In genomic region chr1:15834406-15835204, GRCh38 we compare ENCODE assay signal across 1 cellular context.
A peak's percentile ranks its signal among the peaks of the same experiment; 100 is the strongest.
TF ChIP-seq lines count a peak whose summit lies in the region.

No MANE protein-coding gene starts in this region.

TF ChIP-seq in HepG2, 621 proteins besides CTCF, POLR2A, EP300 and RAD21 (continued from another document and continues in another):
- TF ChIP-seq, protein P1, sequence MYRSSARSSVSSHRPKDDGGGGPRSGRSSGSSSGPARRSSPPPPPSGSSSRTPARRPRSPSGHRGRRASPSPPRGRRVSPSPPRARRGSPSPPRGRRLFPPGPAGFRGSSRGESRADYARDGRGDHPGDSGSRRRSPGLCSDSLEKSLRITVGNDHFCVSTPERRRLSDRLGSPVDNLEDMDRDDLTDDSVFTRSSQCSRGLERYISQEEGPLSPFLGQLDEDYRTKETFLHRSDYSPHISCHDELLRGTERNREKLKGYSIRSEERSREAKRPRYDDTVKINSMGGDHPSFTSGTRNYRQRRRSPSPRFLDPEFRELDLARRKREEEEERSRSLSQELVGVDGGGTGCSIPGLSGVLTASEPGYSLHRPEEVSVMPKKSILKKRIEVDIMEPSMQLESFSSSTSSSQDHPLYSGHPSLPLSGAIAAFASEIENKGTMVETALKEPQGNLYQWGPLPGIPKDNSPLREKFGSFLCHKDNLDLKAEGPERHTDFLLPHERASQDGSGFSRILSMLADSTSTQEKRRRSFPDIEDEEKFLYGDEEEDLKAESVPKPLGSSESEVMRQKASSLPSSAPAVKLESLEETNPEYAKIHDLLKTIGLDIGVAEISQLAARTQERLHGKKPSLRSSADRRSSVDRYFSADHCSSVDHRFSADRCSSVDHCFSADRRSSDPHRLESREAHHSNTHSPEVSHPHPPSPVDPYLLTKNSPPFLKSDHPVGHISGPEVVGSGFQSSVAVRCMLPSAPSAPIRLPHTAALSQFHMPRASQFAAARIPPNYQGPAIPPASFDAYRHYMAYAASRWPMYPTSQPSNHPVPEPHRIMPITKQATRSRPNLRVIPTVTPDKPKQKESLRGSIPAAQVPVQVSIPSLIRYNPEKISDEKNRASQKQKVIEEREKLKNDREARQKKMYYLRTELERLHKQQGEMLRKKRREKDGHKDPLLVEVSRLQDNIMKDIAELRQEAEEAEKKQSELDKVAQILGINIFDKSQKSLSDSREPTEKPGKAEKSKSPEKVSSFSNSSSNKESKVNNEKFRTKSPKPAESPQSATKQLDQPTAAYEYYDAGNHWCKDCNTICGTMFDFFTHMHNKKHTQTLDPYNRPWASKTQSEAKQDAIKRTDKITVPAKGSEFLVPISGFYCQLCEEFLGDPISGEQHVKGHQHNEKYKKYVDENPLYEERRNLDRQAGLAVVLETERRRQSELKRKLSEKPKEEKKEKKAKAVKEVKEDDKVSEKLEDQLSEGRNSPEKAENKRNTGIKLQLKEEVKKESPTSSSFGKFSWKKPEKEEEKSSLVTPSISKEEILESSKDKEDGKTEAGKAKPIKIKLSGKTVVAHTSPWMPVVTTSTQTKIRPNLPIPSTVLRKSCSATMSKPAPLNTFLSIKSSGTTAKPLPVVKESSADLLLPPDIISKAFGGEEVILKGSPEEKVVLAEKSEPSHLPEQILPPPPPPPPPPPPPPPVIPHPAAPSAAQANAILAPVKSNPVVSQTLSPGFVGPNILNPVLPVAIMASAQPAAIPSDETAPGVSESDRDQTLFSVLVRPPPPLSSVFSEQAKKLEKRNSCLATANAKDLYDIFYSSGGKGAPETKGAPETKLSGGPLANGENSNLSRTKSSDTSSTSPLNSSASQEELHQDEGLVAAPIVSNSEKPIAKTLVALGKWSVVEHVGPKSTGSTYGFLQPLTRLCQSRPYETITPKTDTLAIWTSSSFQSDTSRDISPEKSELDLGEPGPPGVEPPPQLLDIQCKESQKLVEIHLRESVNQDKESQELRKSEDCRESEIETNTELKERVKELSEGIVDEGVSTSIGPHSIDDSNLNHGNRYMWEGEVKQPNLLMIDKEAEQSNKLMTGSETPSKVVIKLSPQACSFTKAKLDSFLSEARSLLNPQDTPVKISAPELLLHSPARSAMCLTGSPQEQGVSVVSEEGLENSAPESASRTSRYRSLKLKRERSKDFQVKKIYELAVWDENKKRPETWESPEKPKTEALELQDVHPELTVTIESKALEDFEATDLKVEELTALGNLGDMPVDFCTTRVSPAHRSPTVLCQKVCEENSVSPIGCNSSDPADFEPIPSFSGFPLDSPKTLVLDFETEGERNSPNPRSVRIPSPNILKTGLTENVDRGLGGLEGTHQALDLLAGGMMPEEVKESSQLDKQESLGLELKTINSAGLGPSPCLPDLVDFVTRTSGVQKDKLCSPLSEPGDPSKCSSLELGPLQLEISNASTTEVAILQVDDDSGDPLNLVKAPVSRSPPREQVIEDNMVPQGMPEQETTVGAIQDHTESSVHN (CRISPR knock-in tag; IDR thresholded peaks at IDR 0.05) = peak; percentile 33; the same call in 1 of the 2 replicates
- peak; percentile 81 for TF ChIP-seq ZNF558 (CRISPR knock-in tag; IDR thresholded peaks at IDR 0.05; ENCODE audit: borderline replicate concordance)
- TF ChIP-seq SYNCRIP (IDR thresholded peaks at IDR 0.05; ENCODE audit: insufficient read depth, low read depth, low read length) = no peak
- peak; percentile 77; the same call in 1 of the 2 replicates for TF ChIP-seq ZNF501 (CRISPR knock-in tag; IDR thresholded peaks at IDR 0.05)
- TF ChIP-seq, protein P2, sequence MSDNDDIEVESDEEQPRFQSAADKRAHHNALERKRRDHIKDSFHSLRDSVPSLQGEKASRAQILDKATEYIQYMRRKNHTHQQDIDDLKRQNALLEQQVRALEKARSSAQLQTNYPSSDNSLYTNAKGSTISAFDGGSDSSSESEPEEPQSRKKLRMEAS (IDR thresholded peaks at IDR 0.05) = peak; percentile 94
- TF ChIP-seq, protein P3, sequence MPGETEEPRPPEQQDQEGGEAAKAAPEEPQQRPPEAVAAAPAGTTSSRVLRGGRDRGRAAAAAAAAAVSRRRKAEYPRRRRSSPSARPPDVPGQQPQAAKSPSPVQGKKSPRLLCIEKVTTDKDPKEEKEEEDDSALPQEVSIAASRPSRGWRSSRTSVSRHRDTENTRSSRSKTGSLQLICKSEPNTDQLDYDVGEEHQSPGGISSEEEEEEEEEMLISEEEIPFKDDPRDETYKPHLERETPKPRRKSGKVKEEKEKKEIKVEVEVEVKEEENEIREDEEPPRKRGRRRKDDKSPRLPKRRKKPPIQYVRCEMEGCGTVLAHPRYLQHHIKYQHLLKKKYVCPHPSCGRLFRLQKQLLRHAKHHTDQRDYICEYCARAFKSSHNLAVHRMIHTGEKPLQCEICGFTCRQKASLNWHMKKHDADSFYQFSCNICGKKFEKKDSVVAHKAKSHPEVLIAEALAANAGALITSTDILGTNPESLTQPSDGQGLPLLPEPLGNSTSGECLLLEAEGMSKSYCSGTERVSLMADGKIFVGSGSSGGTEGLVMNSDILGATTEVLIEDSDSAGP (CRISPR knock-in tag; IDR thresholded peaks at IDR 0.05; ENCODE audit: borderline replicate concordance) = peak; percentile 97
- peak; percentile 11; the same call in 1 of the 2 replicates for TF ChIP-seq SOX5 (CRISPR knock-in tag; IDR thresholded peaks at IDR 0.05; ENCODE audit: borderline replicate concordance)
- TF ChIP-seq HINFP (CRISPR knock-in tag; IDR thresholded peaks at IDR 0.05; ENCODE audit: low read depth) = 0 out of 2 replicates have a peak, but pooled peaks have one; percentile 39
- TF ChIP-seq, protein P4, sequence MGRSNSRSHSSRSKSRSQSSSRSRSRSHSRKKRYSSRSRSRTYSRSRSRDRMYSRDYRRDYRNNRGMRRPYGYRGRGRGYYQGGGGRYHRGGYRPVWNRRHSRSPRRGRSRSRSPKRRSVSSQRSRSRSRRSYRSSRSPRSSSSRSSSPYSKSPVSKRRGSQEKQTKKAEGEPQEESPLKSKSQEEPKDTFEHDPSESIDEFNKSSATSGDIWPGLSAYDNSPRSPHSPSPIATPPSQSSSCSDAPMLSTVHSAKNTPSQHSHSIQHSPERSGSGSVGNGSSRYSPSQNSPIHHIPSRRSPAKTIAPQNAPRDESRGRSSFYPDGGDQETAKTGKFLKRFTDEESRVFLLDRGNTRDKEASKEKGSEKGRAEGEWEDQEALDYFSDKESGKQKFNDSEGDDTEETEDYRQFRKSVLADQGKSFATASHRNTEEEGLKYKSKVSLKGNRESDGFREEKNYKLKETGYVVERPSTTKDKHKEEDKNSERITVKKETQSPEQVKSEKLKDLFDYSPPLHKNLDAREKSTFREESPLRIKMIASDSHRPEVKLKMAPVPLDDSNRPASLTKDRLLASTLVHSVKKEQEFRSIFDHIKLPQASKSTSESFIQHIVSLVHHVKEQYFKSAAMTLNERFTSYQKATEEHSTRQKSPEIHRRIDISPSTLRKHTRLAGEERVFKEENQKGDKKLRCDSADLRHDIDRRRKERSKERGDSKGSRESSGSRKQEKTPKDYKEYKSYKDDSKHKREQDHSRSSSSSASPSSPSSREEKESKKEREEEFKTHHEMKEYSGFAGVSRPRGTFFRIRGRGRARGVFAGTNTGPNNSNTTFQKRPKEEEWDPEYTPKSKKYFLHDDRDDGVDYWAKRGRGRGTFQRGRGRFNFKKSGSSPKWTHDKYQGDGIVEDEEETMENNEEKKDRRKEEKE (IDR thresholded peaks at IDR 0.05) = no peak
- TF ChIP-seq NPAS2 (CRISPR knock-in tag; IDR thresholded peaks at IDR 0.05; ENCODE audit: borderline replicate concordance) = no peak
- TF ChIP-seq GRHL1 (CRISPR knock-in tag; conservative IDR thresholded peaks at IDR 0.05) = no peak
- peak; percentile 66; the same call in 1 of the 2 replicates for TF ChIP-seq ZNF747 (CRISPR knock-in tag; IDR thresholded peaks at IDR 0.05; ENCODE audit: borderline replicate concordance)
- peak; percentile 97 for TF ChIP-seq KAT8 (CRISPR knock-in tag; IDR thresholded peaks at IDR 0.05)
- TF ChIP-seq ZEB1 (IDR thresholded peaks at IDR 0.05; ENCODE audit: insufficient replicate concordance, low read depth) = peak; percentile 36
- TF ChIP-seq HOXD1 (CRISPR knock-in tag; IDR thresholded peaks at IDR 0.05) = peak; percentile 73
- TF ChIP-seq TOPORS (CRISPR knock-in tag; IDR thresholded peaks at IDR 0.05) = peak; percentile 91
- TF ChIP-seq, protein P5, sequence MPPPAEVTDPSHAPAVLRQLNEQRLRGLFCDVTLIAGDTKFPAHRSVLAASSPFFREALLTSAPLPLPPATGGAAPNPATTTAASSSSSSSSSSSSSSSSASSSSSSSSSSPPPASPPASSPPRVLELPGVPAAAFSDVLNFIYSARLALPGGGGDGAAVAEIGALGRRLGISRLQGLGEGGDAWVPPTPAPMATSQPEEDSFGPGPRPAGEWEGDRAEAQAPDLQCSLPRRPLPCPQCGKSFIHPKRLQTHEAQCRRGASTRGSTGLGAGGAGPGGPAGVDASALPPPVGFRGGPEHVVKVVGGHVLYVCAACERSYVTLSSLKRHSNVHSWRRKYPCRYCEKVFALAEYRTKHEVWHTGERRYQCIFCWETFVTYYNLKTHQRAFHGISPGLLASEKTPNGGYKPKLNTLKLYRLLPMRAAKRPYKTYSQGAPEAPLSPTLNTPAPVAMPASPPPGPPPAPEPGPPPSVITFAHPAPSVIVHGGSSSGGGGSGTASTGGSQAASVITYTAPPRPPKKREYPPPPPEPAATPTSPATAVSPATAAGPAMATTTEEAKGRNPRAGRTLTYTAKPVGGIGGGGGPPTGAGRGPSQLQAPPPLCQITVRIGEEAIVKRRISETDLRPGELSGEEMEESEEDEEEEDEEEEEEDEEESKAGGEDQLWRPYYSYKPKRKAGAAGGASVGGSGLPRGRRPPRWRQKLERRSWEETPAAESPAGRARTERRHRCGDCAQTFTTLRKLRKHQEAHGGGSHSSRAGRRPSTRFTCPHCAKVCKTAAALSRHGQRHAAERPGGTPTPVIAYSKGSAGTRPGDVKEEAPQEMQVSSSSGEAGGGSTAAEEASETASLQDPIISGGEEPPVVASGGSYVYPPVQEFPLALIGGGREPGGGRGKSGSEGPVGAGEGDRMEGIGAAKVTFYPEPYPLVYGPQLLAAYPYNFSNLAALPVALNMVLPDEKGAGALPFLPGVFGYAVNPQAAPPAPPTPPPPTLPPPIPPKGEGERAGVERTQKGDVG (CRISPR knock-in tag; IDR thresholded peaks at IDR 0.05; ENCODE audit: borderline replicate concordance) = no peak
- peak; percentile 74; the same call in 1 of the 2 replicates for TF ChIP-seq ZNF788 (CRISPR knock-in tag; IDR thresholded peaks at IDR 0.05; ENCODE audit: borderline replicate concordance)
- no peak for TF ChIP-seq ARHGAP35 (CRISPR knock-in tag; IDR thresholded peaks at IDR 0.05; ENCODE audit: borderline replicate concordance)
- peak; percentile 45; the same call in 1 of the 2 replicates for TF ChIP-seq ZNF619 (CRISPR knock-in tag; IDR thresholded peaks at IDR 0.05)
